ENCODE assay signal across 18 cellular contexts in genomic region chr3:123716421-123716820, GRCh38.
DNase-seq lines count a peak whose midpoint lies in the region; ATAC-seq and TF ChIP-seq lines count a peak whose summit lies in the region.
"Had no signal": no experiment of that assay in that cellular context is flagged by ENCODE, and none has a peak within 500 bp of the region (broad histone marks: within the 10 kb centered on the region; RNA-seq: fewer than 3 reads in every experiment).

No MANE protein-coding gene starts in this region.

- no peak overlapping the region for H3K4me2 ChIP-seq in osteoblast (ENCODE audit: insufficient read depth, low read length)

- H3K79me2 ChIP-seq in osteoblast (ENCODE audit: insufficient read depth, low read length): no peaks in the 10 kb centered on the region

- H3K4me3 ChIP-seq in coronary artery (no peak overlapping the region), osteoblast (ENCODE audit: insufficient read depth, low read length) (no peak overlapping the region), upper lobe of right lung (no peak overlapping the region)
- H3K4me3 ChIP-seq: BLaER1 treated with 17β-estradiol and CSF1 and Interleukin-3, amounts not matched to agents 10 nM and 100 nM; Peyer's patch had no signal

- no peak overlapping the region for H2AFZ ChIP-seq in osteoblast (ENCODE audit: low read length)

- intact Hi-C loops in upper lobe of right lung (cut with DNase I) (loop anchor here (5.0 kb wide), 1 partner anchor 64 kb away; no protein-coding TSS in a partner anchor), left ventricle myocardium superior (cut with micrococcal nuclease) (no loop called here)

- H3K27ac ChIP-seq in coronary artery: peak overlapping the region; percentile 28 to 50
- H3K27ac ChIP-seq in osteoblast (ENCODE audit: low read depth, low read length): peak overlapping the region; percentile 43
- H3K27ac ChIP-seq in upper lobe of right lung: no peak overlapping the region
- H3K27ac ChIP-seq: BLaER1 treated with 17β-estradiol and CSF1 and Interleukin-3, amounts not matched to agents 10 nM and 100 nM; HL-60; Peyer's patch had no signal

- H3K27me3 ChIP-seq in osteoblast (ENCODE audit: insufficient read depth, low read length) (no peaks in the 10 kb centered on the region), upper lobe of right lung (no peaks in the 10 kb centered on the region)
- H3K27me3 ChIP-seq: BLaER1 treated with 17β-estradiol and CSF1 and Interleukin-3, amounts not matched to agents 10 nM and 100 nM; Peyer's patch had no signal

- H3K9me3 ChIP-seq in osteoblast (ENCODE audit: low read depth, low read length) (no peaks in the 10 kb centered on the region), upper lobe of right lung (no peaks in the 10 kb centered on the region)
- H3K9me3 ChIP-seq: BLaER1 treated with 17β-estradiol and CSF1 and Interleukin-3, amounts not matched to agents 10 nM and 100 nM; Peyer's patch had no signal

- no peaks in the 10 kb centered on the region for H4K20me1 ChIP-seq in osteoblast (ENCODE audit: insufficient read depth, low read length)
- H4K20me1 ChIP-seq: BLaER1 treated with 17β-estradiol and CSF1 and Interleukin-3, amounts not matched to agents 10 nM and 100 nM had no signal

- TF ChIP-seq CTCF in coronary artery (IDR thresholded peaks at IDR 0.05) (no peak), osteoblast (IDR thresholded peaks at IDR 0.05; ENCODE audit: extremely low read depth, low read depth, low read length) (no peak), upper lobe of right lung (IDR thresholded peaks at IDR 0.05) (no peak)

- ATAC-seq in upper lobe of right lung: no peak
- no peak for ATAC-seq in left ventricle myocardium superior
- no peak for ATAC-seq in HG02798 (IDR thresholded peaks at IDR 0.05; ENCODE audit: poor library complexity, unreplicated experiment)

- peaks cover 36% of the 10 kb centered on the region for H3K36me3 ChIP-seq in osteoblast (ENCODE audit: insufficient read depth, low read length)
- H3K36me3 ChIP-seq in upper lobe of right lung: no peaks in the 10 kb centered on the region
- H3K36me3 ChIP-seq: Peyer's patch had no signal

- DNase-seq in NCI-H2227 treated with DMSO at 0.1 percent for 48 hours (lab: John Stamatoyannopoulos, UW) (peak; percentile 90), coronary artery (ENCODE audit: low spot score) (no peak), osteoblast (ENCODE audit: insufficient read length, low spot score, missing footprints) (no peak), upper lobe of right lung (peak; percentile 3), left ventricle myocardium superior (no peak), GDM1 (lab: John Stamatoyannopoulos, UW) (no peak)
- DNase-seq: CD8-positive, alpha-beta memory T cell; DMS53; Karpas-422; NCI-H1436; NCI-H1930; NCI-H2171; NCI-H446 treated with DMSO at 0.1 percent for 48 hours; NK-92 treated with Interleukin-12 subunit alpha and Interleukin-12 subunit beta, amount 100 ng/mL, for 24 hours; Peyer's patch had no signal

- peaks cover 49% of the 10 kb centered on the region for H3K4me1 ChIP-seq in osteoblast (ENCODE audit: insufficient read depth, low read length)
- H3K4me1 ChIP-seq in upper lobe of right lung: peaks cover 24% of the 10 kb centered on the region

Comparison
In these comparisons a context has a peak if more than half of its experiments do, and no peak if none do; other contexts are left out.
1. DNase-seq: peak in NCI-H2227 treated with DMSO at 0.1 percent for 48 hours (single experiment) and upper lobe of right lung (single experiment); none in coronary artery (single experiment), osteoblast (single experiment), left ventricle myocardium superior (single experiment) and GDM1 (single experiment).